ENCODE assay signal across 28 cellular contexts in genomic region chr9:22625540-22625939, GRCh38.
"Had no signal": no experiment of that assay in that cellular context is flagged by ENCODE, and none has a peak within 500 bp of the region (broad histone marks: within the 10 kb centered on the region; RNA-seq: fewer than 3 reads in every experiment).

No MANE protein-coding gene starts in this region.

- H3K27me3 ChIP-seq: colonic mucosa, esophagus muscularis mucosa, esophagus squamous epithelium, foreskin keratinocyte, gastrocnemius medialis, gastroesophageal sphincter, heart left ventricle, heart right ventricle had no signal

- H3K9me3 ChIP-seq: colonic mucosa, esophagus muscularis mucosa, esophagus squamous epithelium, gastrocnemius medialis, gastroesophageal sphincter had no signal

- H3K27ac ChIP-seq: colonic mucosa, coronary artery, dorsolateral prefrontal cortex, epithelial cell of prostate, esophagus muscularis mucosa, esophagus squamous epithelium, foreskin keratinocyte, gastrocnemius medialis, gastroesophageal sphincter, heart left ventricle, heart right ventricle had no signal

- H3K27ac Mint-ChIP-seq: dendritic cell treated with granulocyte-macrophage colony-stimulating factor and Interleukin-4, amounts not matched to agents 40 ng/mL and 50 ng/mL, for 4 days; effector memory CD8-positive, alpha-beta T cell; endodermal cell had no signal

- H3K4me3 ChIP-seq: colonic mucosa, coronary artery, dorsolateral prefrontal cortex, esophagus muscularis mucosa, esophagus squamous epithelium, gastrocnemius medialis, gastroesophageal sphincter, heart left ventricle, heart right ventricle had no signal

- ATAC-seq: effector memory CD8-positive, alpha-beta T cell; esophagus mucosa; foreskin keratinocyte; gastrocnemius medialis; gastroesophageal sphincter; heart left ventricle; heart right ventricle had no signal

- H3K4me1 ChIP-seq: colonic mucosa, esophagus squamous epithelium, foreskin keratinocyte, gastrocnemius medialis, heart left ventricle, heart right ventricle had no signal

- FAIRE-seq: colon, endometrium, endothelial cell of umbilical vein had no signal

- H3K36me3 ChIP-seq: colonic mucosa, esophagus muscularis mucosa, esophagus squamous epithelium, gastrocnemius medialis, gastroesophageal sphincter, heart left ventricle, heart right ventricle had no signal

- DNase-seq: colonic mucosa; cortex of kidney; dermis blood vessel endothelial cell; dorsolateral prefrontal cortex; effector CD4-positive, alpha-beta T cell; effector CD8-positive, alpha-beta T cell; effector memory CD4-positive, alpha-beta T cell; effector memory CD8-positive, alpha-beta T cell; endodermal cell; erythroblast; esophagus squamous epithelium; foreskin fibroblast; foreskin keratinocyte; foreskin melanocyte; gastrocnemius medialis; glutamatergic neuron; head of caudate nucleus; heart left ventricle; heart right ventricle had no signal
